24 cellular contexts compared by ENCODE assay signal in the genomic region with DNA sequence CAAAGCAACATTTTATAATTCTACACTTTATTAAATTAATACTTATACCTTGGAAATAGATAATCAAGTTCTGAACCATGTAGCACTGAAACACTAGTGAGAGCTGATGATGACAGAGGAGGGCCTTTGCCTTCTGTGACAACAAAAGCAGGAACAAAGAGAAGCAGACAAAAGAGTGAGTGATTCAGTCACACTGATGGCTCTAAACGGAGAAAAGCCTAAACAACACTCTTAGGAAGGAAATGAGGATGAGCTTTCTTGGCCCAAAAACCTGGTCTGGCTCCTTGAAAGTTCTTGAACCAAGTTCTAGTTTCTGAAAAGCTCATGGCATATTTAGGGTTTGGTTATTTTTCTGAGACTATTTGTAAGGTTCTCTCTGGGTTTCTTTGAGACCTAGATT.
DNase-seq lines count a peak whose midpoint lies in the region; ATAC-seq and TF ChIP-seq lines count a peak whose summit lies in the region.
"Had no signal": no experiment of that assay in that cellular context is flagged by ENCODE, and none has a peak within 500 bp of the region (broad histone marks: within the 10 kb centered on the region; RNA-seq: fewer than 3 reads in every experiment).

No MANE protein-coding gene starts in this region.

- ATAC-seq in activated CD8-positive, alpha-beta memory T cell treated with anti-CD3 and anti-CD28 coated beads, Interleukin-2, amount 10 ng/mL, durations not matched to agents 7 days and 5 days: no peak
- ATAC-seq in HG03432 (IDR thresholded peaks at IDR 0.05; ENCODE audit: unreplicated experiment): no peak
- ATAC-seq: activated CD4-positive, alpha-beta T cell treated with anti-CD3 and anti-CD28 coated beads for 36 hours; body of pancreas; esophagus mucosa; foreskin keratinocyte; HCT116; psoas muscle had no signal

- H3K4me3 ChIP-seq in HUES64 (ENCODE audit: low read length): no peak overlapping the region
- no peak overlapping the region for H3K4me3 ChIP-seq in endodermal cell (ENCODE audit: low read length)
- H3K4me3 ChIP-seq: body of pancreas, MG63, psoas muscle, SK-N-MC, uterus had no signal

- no peaks in the 10 kb centered on the region for H3K9me3 ChIP-seq in HUES64 (ENCODE audit: insufficient read depth, low read depth, low read length)
- H3K9me3 ChIP-seq in endodermal cell (ENCODE audit: control insufficient read depth, low read length): no peaks in the 10 kb centered on the region
- H3K9me3 ChIP-seq: body of pancreas, MG63, psoas muscle, uterus had no signal

- H3K27me3 ChIP-seq in HUES64 (ENCODE audit: insufficient read depth, low read length) (no peaks in the 10 kb centered on the region), endodermal cell (ENCODE audit: control insufficient read depth, insufficient read depth, low read length, poor library complexity, severe bottlenecking) (no peaks in the 10 kb centered on the region)
- H3K27me3 ChIP-seq: body of pancreas, foreskin keratinocyte, MG63, uterus had no signal

- TF ChIP-seq CTCF in endodermal cell (conservative IDR thresholded peaks at IDR 0.05) (no peak), nephron progenitor cell (IDR thresholded peaks at IDR 0.05) (no peak)

- H3K27me3 Mint-ChIP-seq in endodermal cell (ENCODE audit: insufficient read depth): no peaks in the 10 kb centered on the region
- H3K27me3 Mint-ChIP-seq in nephron progenitor cell (ENCODE audit: low read depth, poor library complexity): peaks cover 4% of the 10 kb centered on the region
- no peaks in the 10 kb centered on the region for H3K27me3 Mint-ChIP-seq in activated CD8-positive, alpha-beta memory T cell treated with anti-CD3 and anti-CD28 coated beads, Interleukin-2, amount 10 ng/mL, durations not matched to agents 7 days and 5 days
- H3K27me3 Mint-ChIP-seq: activated CD4-positive, alpha-beta T cell treated with anti-CD3 and anti-CD28 coated beads for 36 hours had no signal

- H3K36me3 ChIP-seq in HUES64 (ENCODE audit: insufficient read depth, low read length) (no peaks in the 10 kb centered on the region), endodermal cell (ENCODE audit: control insufficient read depth, insufficient read depth, low read length) (no peaks in the 10 kb centered on the region)
- H3K36me3 ChIP-seq: MG63, uterus had no signal

- 16% methylated on average over 1 of the region's 1 CpG for WGBS in HUES64
- WGBS in endodermal cell (ENCODE audit: insufficient coverage in 1 of 2, insufficient read length in 1 of 2), 2 experiments: 20 to 29% methylated on average over 1 of the region's 1 CpG

- DNase-seq in COR-L47 (lab: John Stamatoyannopoulos, UW) (peak; percentile 18), endodermal cell (no peak), nephron progenitor cell (no peak), HCEC 1CT (no peak), GM19238 (ENCODE audit: insufficient read length, low spot score) (no peak)
- no peak for DNase-seq in activated CD8-positive, alpha-beta memory T cell treated with anti-CD3 and anti-CD28 coated beads, Interleukin-2, amount 10 ng/mL, durations not matched to agents 7 days and 5 days
- DNase-seq: activated CD4-positive, alpha-beta T cell treated with anti-CD3 and anti-CD28 coated beads for 36 hours; activated gamma-delta T cell treated with Interleukin-2 at 50 U/mL for 16 hours; activated T-cell treated with anti-CD3 and anti-CD28 coated beads, Interleukin-2, amount 50 U/mL, for 1 hour; body of pancreas; effector memory CD4-positive, alpha-beta T cell; foreskin keratinocyte; MG63; NCI-H1436 treated with DMSO at 0.1 percent for 48 hours; NCI-H524; psoas muscle; stimulated activated CD4-positive, alpha-beta T cell treated with anti-CD3 and anti-CD28 coated beads, Interleukin-1b, Interleukin-23, amount 100 ng/mL, for 48 hours; T-helper 2 cell; uterus had no signal

- H3K9me3 Mint-ChIP-seq in endodermal cell (no peaks in the 10 kb centered on the region), nephron progenitor cell (no peaks in the 10 kb centered on the region)
- peaks cover 4% of the 10 kb centered on the region for H3K9me3 Mint-ChIP-seq in activated CD8-positive, alpha-beta memory T cell treated with anti-CD3 and anti-CD28 coated beads, Interleukin-2, amount 10 ng/mL, durations not matched to agents 7 days and 5 days (ENCODE audit: low read depth)

- H3K4me3 Mint-ChIP-seq in endodermal cell (no peak overlapping the region), nephron progenitor cell (no peak overlapping the region)
- H3K4me3 Mint-ChIP-seq in activated CD8-positive, alpha-beta memory T cell treated with anti-CD3 and anti-CD28 coated beads, Interleukin-2, amount 10 ng/mL, durations not matched to agents 7 days and 5 days: no peak overlapping the region
- H3K4me3 Mint-ChIP-seq: activated CD4-positive, alpha-beta T cell treated with anti-CD3 and anti-CD28 coated beads for 36 hours had no signal

- H3K4me1 Mint-ChIP-seq in endodermal cell (peaks cover 13% of the 10 kb centered on the region), nephron progenitor cell (peaks cover 5% of the 10 kb centered on the region)
- no peaks in the 10 kb centered on the region for H3K4me1 Mint-ChIP-seq in activated CD8-positive, alpha-beta memory T cell treated with anti-CD3 and anti-CD28 coated beads, Interleukin-2, amount 10 ng/mL, durations not matched to agents 7 days and 5 days
- H3K4me1 Mint-ChIP-seq: activated CD4-positive, alpha-beta T cell treated with anti-CD3 and anti-CD28 coated beads for 36 hours had no signal

- H3K27ac ChIP-seq in HUES64 (ENCODE audit: low read depth, low read length) (peak overlapping the region; percentile 4; the same call in 1 of the 2 replicates), endodermal cell (ENCODE audit: low read depth, low read length) (peak overlapping the region; percentile 79)
- H3K27ac ChIP-seq: body of pancreas, foreskin keratinocyte, psoas muscle, SK-N-MC, uterus had no signal

- peak overlapping the region; percentile 26 for H3K27ac Mint-ChIP-seq in endodermal cell
- peak overlapping the region; percentile 13 for H3K27ac Mint-ChIP-seq in nephron progenitor cell
- H3K27ac Mint-ChIP-seq in activated CD8-positive, alpha-beta memory T cell treated with anti-CD3 and anti-CD28 coated beads, Interleukin-2, amount 10 ng/mL, durations not matched to agents 7 days and 5 days: no peak overlapping the region
- H3K27ac Mint-ChIP-seq: activated CD4-positive, alpha-beta T cell treated with anti-CD3 and anti-CD28 coated beads for 36 hours had no signal

- H3K4me1 ChIP-seq in HUES64 (ENCODE audit: insufficient read depth, low read length) (peaks cover 37% of the 10 kb centered on the region), endodermal cell (ENCODE audit: control insufficient read depth, insufficient read depth, low read length) (no peaks in the 10 kb centered on the region)
- H3K4me1 ChIP-seq: body of pancreas, foreskin keratinocyte, psoas muscle, uterus had no signal

- H3K9ac ChIP-seq in HUES64 (ENCODE audit: low read depth, low read length) (no peak overlapping the region; the same call in 1 of the 2 replicates), endodermal cell (ENCODE audit: extremely low read depth, low read length, poor library complexity, severe bottlenecking) (no peak overlapping the region)

- CTCF ChIA-PET in activated CD8-positive, alpha-beta memory T cell treated with anti-CD3 and anti-CD28 coated beads, Interleukin-2, amount 10 ng/mL, durations not matched to agents 7 days and 5 days (lab: Charles Lee): no interaction called here

- H3K36me3 Mint-ChIP-seq in endodermal cell (ENCODE audit: low read depth) (no peaks in the 10 kb centered on the region), nephron progenitor cell (ENCODE audit: low read depth) (no peaks in the 10 kb centered on the region)
- no peaks in the 10 kb centered on the region for H3K36me3 Mint-ChIP-seq in activated CD8-positive, alpha-beta memory T cell treated with anti-CD3 and anti-CD28 coated beads, Interleukin-2, amount 10 ng/mL, durations not matched to agents 7 days and 5 days
